ENCODE assay signal across 29 cellular contexts in the genomic region with DNA sequence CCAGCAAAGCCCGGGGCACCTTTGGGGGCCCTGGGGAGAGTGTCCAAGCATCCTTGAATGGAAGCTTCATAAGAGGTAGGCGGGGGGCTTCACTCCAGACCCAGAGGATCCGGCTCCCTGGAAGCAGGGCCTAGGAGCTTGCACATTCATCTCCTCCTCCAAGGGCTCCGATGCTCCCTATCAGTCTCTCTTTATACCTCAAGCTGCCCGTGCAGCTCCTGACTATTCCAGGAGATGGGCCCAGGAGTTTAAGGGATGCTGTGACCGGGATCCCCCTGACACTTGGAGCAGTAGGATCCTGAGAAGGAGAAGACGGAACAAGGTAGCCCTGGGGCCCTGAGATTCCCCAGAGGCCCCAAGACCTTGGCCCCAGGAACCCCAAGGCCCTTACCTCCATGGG. TPM values are rescaled to one million over a fixed set of nuclear protein-coding genes. Genes with fewer than 3 reads are reported as not detected.
"Had no signal": no experiment of that assay in that cellular context is flagged by ENCODE, and none has a peak within 500 bp of the region (broad histone marks: within the 10 kb centered on the region; RNA-seq: fewer than 3 reads in every experiment).

No MANE protein-coding gene starts in this region.

- H3K9me3 Mint-ChIP-seq: activated CD4-positive, alpha-beta memory T cell treated with anti-CD3 and anti-CD28 coated beads, Interleukin-2, amount 10 ng/mL, durations not matched to agents 7 days and 5 days; activated T-helper 2 cell treated with anti-CD3 and anti-CD28 coated beads, Interferon-gamma antibody, Interleukin-2, Interleukin-4, amounts not matched to agents 10 μg/mL and 5 μg/mL and 100 μg/mL, durations not matched to agents 14 hours and 24 hours and 36 hours had no signal

- H3K27me3 ChIP-seq: breast epithelium, SJCRH30 had no signal

- H3K4me3 ChIP-seq: breast epithelium, SJCRH30 had no signal

- H3K4me1 ChIP-seq: breast epithelium had no signal

- H3K9me3 ChIP-seq: breast epithelium, SJCRH30, SK-N-SH had no signal

- H3K4me1 Mint-ChIP-seq: activated CD4-positive, alpha-beta T cell treated with anti-CD3 and anti-CD28 coated beads for 36 hours had no signal

- H3K27ac ChIP-seq: breast epithelium, SJCRH30, VCaP had no signal

- ATAC-seq: activated CD4-positive, alpha-beta T cell treated with anti-CD3 and anti-CD28 coated beads for 36 hours had no signal

- DNase-seq: activated CD4-positive, alpha-beta memory T cell treated with anti-CD3 and anti-CD28 coated beads, Interleukin-2, amount 10 ng/mL, durations not matched to agents 7 days and 5 days; activated CD4-positive, alpha-beta T cell treated with anti-CD3 and anti-CD28 coated beads for 36 hours; activated CD4-positive, alpha-beta T cell treated with anti-CD3 and anti-CD28 coated beads, Interleukin-2, amount 50 U/mL, for 1 hour; activated gamma-delta T cell treated with Interleukin-2 at 50 U/mL for 16 hours; activated naive CD4-positive, alpha-beta T cell treated with anti-CD3 and anti-CD28 coated beads, Interleukin-2, amount 50 U/mL, for 16 hours; activated T-cell treated with anti-CD3 and anti-CD28 coated beads for 4 hours; activated T-cell treated with anti-CD3 and anti-CD28 coated beads, Interleukin-2, amount 50 U/mL, for 48 hours; aorta; caudate nucleus; NCI-H1048; NCI-H146; NCI-H1930; NCI-H2107; NCI-H2171 treated with DMSO at 0.1 percent for 48 hours; NCI-H226; NCI-H526 treated with DMSO at 0.1 percent for 48 hours; NCI-H82; Right ventricle myocardium superior; RPMI8226; SJCRH30; SK-N-SH; T-helper 1 cell had no signal

- H3K4me2 ChIP-seq: SK-N-SH had no signal

- H3K27me3 Mint-ChIP-seq: activated CD4-positive, alpha-beta T cell treated with anti-CD3 and anti-CD28 coated beads for 36 hours had no signal

- H3K27ac Mint-ChIP-seq: activated CD4-positive, alpha-beta memory T cell treated with anti-CD3 and anti-CD28 coated beads, Interleukin-2, amount 10 ng/mL, durations not matched to agents 7 days and 5 days; activated CD4-positive, alpha-beta T cell treated with anti-CD3 and anti-CD28 coated beads for 36 hours; activated T-helper 2 cell treated with anti-CD3 and anti-CD28 coated beads, Interferon-gamma antibody, Interleukin-2, Interleukin-4, amounts not matched to agents 10 μg/mL and 5 μg/mL and 100 μg/mL, durations not matched to agents 14 hours and 24 hours and 36 hours had no signal

- H3K4me3 Mint-ChIP-seq: activated CD4-positive, alpha-beta memory T cell treated with anti-CD3 and anti-CD28 coated beads, Interleukin-2, amount 10 ng/mL, durations not matched to agents 7 days and 5 days; activated CD4-positive, alpha-beta T cell treated with anti-CD3 and anti-CD28 coated beads for 36 hours had no signal

- H3K36me3 ChIP-seq: breast epithelium, SJCRH30 had no signal

RNA-seq across cellular contexts. Expression of a gene that starts 25.9 kb away (rescaled TPM):
- total RNA-seq: activated CD8-positive, alpha-beta memory T cell treated with anti-CD3 and anti-CD28 coated beads for 36 hours; NCI-H460; OCI-LY7; T-helper 2 cell treated with Interferon-gamma antibody and Interleukin-4, amounts not matched to agents 100 ng/mL and 5 ng/mL, for 36 hours had no signal
